In genomic region chr1:105626276-105626987, GRCh38 we compare ENCODE assay signal across 37 cellular contexts.
"Had no signal": no experiment of that assay in that cellular context is flagged by ENCODE, and none has a peak within 500 bp of the region (broad histone marks: within the 10 kb centered on the region; RNA-seq: fewer than 3 reads in every experiment).

No MANE protein-coding gene starts in this region.

- FAIRE-seq: astrocyte, TTC549 had no signal

- H3K9me3 ChIP-seq: adrenal gland, body of pancreas, breast epithelium had no signal

- H3K27me3 Mint-ChIP-seq: activated B cell treated with CpG ODN at 0.5 μM for 24 hours; activated CD4-positive, alpha-beta memory T cell treated with anti-CD3 and anti-CD28 coated beads for 36 hours; activated CD4-positive, alpha-beta T cell treated with anti-CD3 and anti-CD28 coated beads, Interleukin-2, amount 10 ng/mL, durations not matched to agents 24 days and 14 days; activated CD8-positive, alpha-beta T cell treated with anti-CD3 and anti-CD28 coated beads for 36 hours; activated naive CD8-positive, alpha-beta T cell treated with anti-CD3 and anti-CD28 coated beads for 36 hours; activated T-helper 17 cell treated with anti-CD3 and anti-CD28 coated beads, Interleukin-2, amount 50 U/mL, for 72 hours had no signal

- H3K4me1 Mint-ChIP-seq: activated B cell treated with CpG ODN at 0.5 μM for 24 hours; activated CD4-positive, alpha-beta T cell treated with anti-CD3 and anti-CD28 coated beads, Interleukin-2, amount 10 ng/mL, durations not matched to agents 24 days and 14 days; activated naive CD8-positive, alpha-beta T cell treated with anti-CD3 and anti-CD28 coated beads for 36 hours; activated T-helper 17 cell treated with anti-CD3 and anti-CD28 coated beads, Interleukin-2, amount 50 U/mL, for 72 hours had no signal

- H3K36me3 ChIP-seq: adrenal gland, brain microvascular endothelial cell had no signal

- H3K4me3 Mint-ChIP-seq: activated B cell treated with CpG ODN at 0.5 μM for 24 hours; activated CD4-positive, alpha-beta memory T cell treated with anti-CD3 and anti-CD28 coated beads for 36 hours; activated CD4-positive, alpha-beta T cell treated with anti-CD3 and anti-CD28 coated beads, Interleukin-2, amount 10 ng/mL, durations not matched to agents 24 days and 14 days; activated CD8-positive, alpha-beta T cell treated with anti-CD3 and anti-CD28 coated beads for 36 hours; activated naive CD4-positive, alpha-beta T cell treated with anti-CD3 and anti-CD28 coated beads for 36 hours; activated naive CD8-positive, alpha-beta T cell treated with anti-CD3 and anti-CD28 coated beads for 36 hours; activated T-cell treated with anti-CD3 and anti-CD28 coated beads, Interleukin-2, amount 50 U/mL, for 4 hours; activated T-cell treated with anti-CD3 and anti-CD28 coated beads, Interleukin-2, amount 50 U/mL, for 72 hours; activated T-helper 1 cell treated with anti-CD3 and anti-CD28 coated beads, Interleukin-12 subunit alpha, Interleukin-12 subunit beta, Interleukin-2, Interleukin-4 antibody, amounts not matched to agents 30 ng/mL and 10 ng/mL and 1 ng/mL, durations not matched to agents 14 hours and 24 hours and 36 hours; activated T-helper 17 cell treated with anti-CD3 and anti-CD28 coated beads, Interleukin-2, amount 50 U/mL, for 72 hours; T-helper 1 cell treated with Interleukin-12 subunit alpha and Interleukin-12 subunit beta and Interleukin-4 antibody, amounts not matched to agents 30 μg/mL and 1 μg/mL, for 36 hours; T-helper 2 cell treated with Interferon-gamma antibody and Interleukin-4, amounts not matched to agents 5 μg/mL and 100 μg/mL, for 36 hours had no signal

- H3K27me3 ChIP-seq: adrenal gland, body of pancreas, brain microvascular endothelial cell, breast epithelium had no signal

- ATAC-seq: activated CD8-positive, alpha-beta T cell treated with anti-CD3 and anti-CD28 coated beads for 36 hours; activated naive CD4-positive, alpha-beta T cell treated with anti-CD3 and anti-CD28 coated beads, Interleukin-2, amount 50 U/mL, for 72 hours; activated T-cell treated with anti-CD3 and anti-CD28 coated beads, Interleukin-2, amount 50 U/mL, for 4 hours; activated T-cell treated with anti-CD3 and anti-CD28 coated beads, Interleukin-2, amount 50 U/mL, for 72 hours; activated T-helper 17 cell treated with anti-CD3 and anti-CD28 coated beads, Interleukin-2, amount 50 U/mL, for 72 hours; body of pancreas had no signal

- H3K27ac ChIP-seq: adrenal gland, body of pancreas, brain microvascular endothelial cell, breast epithelium, VCaP had no signal

- H3K9me3 Mint-ChIP-seq: activated B cell treated with CpG ODN at 0.5 μM for 24 hours; activated CD4-positive, alpha-beta T cell treated with anti-CD3 and anti-CD28 coated beads, Interleukin-2, amount 10 ng/mL, durations not matched to agents 24 days and 14 days had no signal

- H3K4me3 ChIP-seq: adrenal gland, body of pancreas, breast epithelium had no signal

- H3K27ac Mint-ChIP-seq: activated B cell treated with CpG ODN at 0.5 μM for 24 hours; activated CD4-positive, alpha-beta memory T cell treated with anti-CD3 and anti-CD28 coated beads for 36 hours; activated CD4-positive, alpha-beta T cell treated with anti-CD3 and anti-CD28 coated beads, Interleukin-2, amount 10 ng/mL, durations not matched to agents 24 days and 14 days; activated CD8-positive, alpha-beta T cell treated with anti-CD3 and anti-CD28 coated beads for 36 hours; activated naive CD4-positive, alpha-beta T cell treated with anti-CD3 and anti-CD28 coated beads for 36 hours; activated naive CD4-positive, alpha-beta T cell treated with anti-CD3 and anti-CD28 coated beads, Interleukin-2, amount 50 U/mL, for 72 hours; activated naive CD8-positive, alpha-beta T cell treated with anti-CD3 and anti-CD28 coated beads for 36 hours; activated T-cell treated with anti-CD3 and anti-CD28 coated beads, Interleukin-2, amount 50 U/mL, for 72 hours; activated T-helper 1 cell treated with anti-CD3 and anti-CD28 coated beads, Interleukin-12 subunit alpha, Interleukin-12 subunit beta, Interleukin-2, Interleukin-4 antibody, amounts not matched to agents 30 ng/mL and 10 ng/mL and 1 ng/mL, durations not matched to agents 14 hours and 24 hours and 36 hours; activated T-helper 17 cell treated with anti-CD3 and anti-CD28 coated beads, Interleukin-2, amount 50 U/mL, for 72 hours; T-helper 1 cell treated with Interleukin-12 subunit alpha and Interleukin-12 subunit beta and Interleukin-4 antibody, amounts not matched to agents 30 μg/mL and 1 μg/mL, for 36 hours; T-helper 2 cell treated with Interferon-gamma antibody and Interleukin-4, amounts not matched to agents 5 μg/mL and 100 μg/mL, for 36 hours had no signal

- DNase-seq: activated B cell treated with CpG ODN at 0.5 μM for 24 hours; activated CD4-positive, alpha-beta memory T cell treated with anti-CD3 and anti-CD28 coated beads for 36 hours; activated CD4-positive, alpha-beta T cell treated with anti-CD3 and anti-CD28 coated beads for 4 hours; activated CD4-positive, alpha-beta T cell treated with anti-CD3 and anti-CD28 coated beads, Interleukin-2, amount 10 ng/mL, durations not matched to agents 24 days and 14 days; activated CD4-positive, alpha-beta T cell treated with anti-CD3 and anti-CD28 coated beads, Interleukin-2, amount 50 U/mL, for 1 hour; activated CD4-positive, alpha-beta T cell treated with anti-CD3 and anti-CD28 coated beads, Interleukin-2, amount 50 U/mL, for 4 hours; activated CD4-positive, CD25-positive, alpha-beta regulatory T cell treated with anti-CD3 and anti-CD28 coated beads, Interleukin-2, amount 50 U/mL, for 72 hours; activated CD8-positive, alpha-beta memory T cell treated with anti-CD3 and anti-CD28 coated beads, Interleukin-2, amount 50 U/mL, for 4 hours; activated CD8-positive, alpha-beta T cell treated with anti-CD3 and anti-CD28 coated beads for 36 hours; activated effector memory CD4-positive, alpha-beta T cell treated with anti-CD3 and anti-CD28 coated beads, Interleukin-2, amount 50 U/mL, for 16 hours; activated gamma-delta T cell treated with Interleukin-2 at 50 U/mL for 16 hours; activated naive CD4-positive, alpha-beta T cell; activated naive CD4-positive, alpha-beta T cell treated with anti-CD3 and anti-CD28 coated beads for 36 hours; activated naive CD4-positive, alpha-beta T cell treated with anti-CD3 and anti-CD28 coated beads, Interleukin-2, amount 50 U/mL, for 16 hours; activated naive CD8-positive, alpha-beta T cell treated with anti-CD3 and anti-CD28 coated beads for 36 hours; activated T-cell treated with anti-CD3 and anti-CD28 coated beads for 4 hours; activated T-cell treated with anti-CD3 and anti-CD28 coated beads, Interleukin-2, amount 50 U/mL, for 1 hour; activated T-cell treated with anti-CD3 and anti-CD28 coated beads, Interleukin-2, amount 50 U/mL, for 4 hours; activated T-cell treated with anti-CD3 and anti-CD28 coated beads, Interleukin-2, amount 50 U/mL, for 72 hours; adrenal gland; amniotic stem cell; aorta; body of pancreas; brain microvascular endothelial cell; central memory CD4-positive, alpha-beta T cell; T-helper 1 cell; T-helper 2 cell; T-helper 9 cell had no signal

- H3K4me1 ChIP-seq: adrenal gland, body of pancreas, breast epithelium had no signal
